1 cellular context compared by ENCODE assay signal in the genomic region with DNA sequence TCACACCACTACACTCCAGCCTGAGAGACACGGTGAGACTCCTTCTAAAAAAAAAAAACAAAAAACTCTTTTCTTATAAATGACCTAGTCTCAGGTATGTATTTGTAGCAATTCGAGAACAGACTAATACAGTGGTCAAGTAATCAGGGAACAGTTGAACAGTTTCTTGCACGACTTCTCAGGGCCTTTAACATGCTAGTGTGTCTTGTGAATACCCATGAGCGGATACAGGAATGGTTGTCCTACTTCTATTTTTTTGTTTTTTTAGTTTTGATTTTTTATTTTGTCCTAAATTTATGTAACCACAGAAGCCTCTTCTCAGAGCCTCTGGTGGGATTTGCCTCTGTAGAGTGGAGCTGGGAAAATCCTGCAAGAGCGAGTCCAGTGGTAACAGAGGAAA.
TF ChIP-seq lines count a peak whose summit lies in the region.

No MANE protein-coding gene starts in this region.

TF ChIP-seq in IMR-90, 13 proteins besides CTCF, POLR2A, EP300 and RAD21:
- TF ChIP-seq, protein P1, sequence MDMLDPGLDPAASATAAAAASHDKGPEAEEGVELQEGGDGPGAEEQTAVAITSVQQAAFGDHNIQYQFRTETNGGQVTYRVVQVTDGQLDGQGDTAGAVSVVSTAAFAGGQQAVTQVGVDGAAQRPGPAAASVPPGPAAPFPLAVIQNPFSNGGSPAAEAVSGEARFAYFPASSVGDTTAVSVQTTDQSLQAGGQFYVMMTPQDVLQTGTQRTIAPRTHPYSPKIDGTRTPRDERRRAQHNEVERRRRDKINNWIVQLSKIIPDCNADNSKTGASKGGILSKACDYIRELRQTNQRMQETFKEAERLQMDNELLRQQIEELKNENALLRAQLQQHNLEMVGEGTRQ (IDR thresholded peaks at IDR 0.05; ENCODE audit: low read depth, low read length), result no peak
- TF ChIP-seq BHLHE40 (IDR thresholded peaks at IDR 0.05; ENCODE audit: low read depth, low read length), result no peak
- no peak for TF ChIP-seq CEBPB (IDR thresholded peaks at IDR 0.05; ENCODE audit: low read depth, low read length)
- no peak for TF ChIP-seq FOS (IDR thresholded peaks at IDR 0.05; ENCODE audit: low read depth, low read length)
- no peak for TF ChIP-seq NFE2L2 (IDR thresholded peaks at IDR 0.05; ENCODE audit: low read depth, low read length)
- no peak for TF ChIP-seq MXI1 (IDR thresholded peaks at IDR 0.05; ENCODE audit: borderline replicate concordance, low read depth, low read length)
